Comparison of ENCODE assay signal across 16 cellular contexts in genomic region chr17:16925461-16926060, GRCh38. TPM values are rescaled to one million over a fixed set of nuclear protein-coding genes. Genes with fewer than 3 reads are reported as not detected.
A peak's percentile ranks its signal among the peaks of the same experiment; 100 is the strongest.
DNase-seq lines count a peak whose midpoint lies in the region; ATAC-seq and TF ChIP-seq lines count a peak whose summit lies in the region.
"Had no signal": no experiment of that assay in that cellular context is flagged by ENCODE, and none has a peak within 500 bp of the region (broad histone marks: within the 10 kb centered on the region; RNA-seq: fewer than 3 reads in every experiment).

No MANE protein-coding gene starts in this region.

- no peak overlapping the region for H3K4me3 Mint-ChIP-seq in IgD-negative memory B cell
- no peak overlapping the region for H3K4me3 Mint-ChIP-seq in stimulated activated memory B cell treated with anti-CD40 and anti-IgM and Interleukin-4, amounts not matched to agents 10 μg/mL and 1 μg/mL and 100 μg/mL, for 72 hours

- H2AFZ ChIP-seq in mammary epithelial cell (ENCODE audit: low read depth, low read length): no peak overlapping the region

- no peaks in the 10 kb centered on the region for H4K20me1 ChIP-seq in mammary epithelial cell (ENCODE audit: insufficient read depth, low read length)

- H3K36me3 Mint-ChIP-seq in IgD-negative memory B cell: peaks cover 2% of the 10 kb centered on the region
- peaks cover 35% of the 10 kb centered on the region for H3K36me3 Mint-ChIP-seq in stimulated activated memory B cell treated with anti-CD40 and anti-IgM and Interleukin-4, amounts not matched to agents 10 μg/mL and 1 μg/mL and 100 μg/mL, for 72 hours

- no peaks in the 10 kb centered on the region for H3K4me1 ChIP-seq in left lung
- no peaks in the 10 kb centered on the region for H3K4me1 ChIP-seq in mammary epithelial cell (ENCODE audit: insufficient read depth, low read length)
- H3K4me1 ChIP-seq: Caco-2 had no signal

- H3K36me3 ChIP-seq in left lung (no peaks in the 10 kb centered on the region), mammary epithelial cell (ENCODE audit: insufficient read depth, low read length) (no peaks in the 10 kb centered on the region)

- peak; percentile 58 for DNase-seq in activated effector memory CD4-positive, alpha-beta T cell treated with anti-CD3 and anti-CD28 coated beads, Interleukin-2, amount 50 U/mL, for 16 hours
- no peak for DNase-seq in activated effector memory CD4-positive, alpha-beta T cell treated with Interleukin-2 at 50 U/mL for 16 hours
- DNase-seq in left lung: peak; percentile 24 to 48
- no peak for DNase-seq in OCI-M1 (lab: John Stamatoyannopoulos, UW)
- DNase-seq in mammary epithelial cell: no peak
- DNase-seq: DMS53, HCEC 1CT, NCI-H1417, NCI-H1930, NCI-H510A treated with DMSO at 0.1 percent for 48 hours had no signal

- no peak for ATAC-seq in left lung
- ATAC-seq in stimulated activated memory B cell treated with anti-CD40 and anti-IgM and Interleukin-4, amounts not matched to agents 10 μg/mL and 1 μg/mL and 100 μg/mL, for 72 hours: no peak
- ATAC-seq: GM12878 had no signal

- intact Hi-C loops in left lung (cut with DNase I) (no loop called here), mammary epithelial cell (cut with micrococcal nuclease) (no loop called here)

- TF ChIP-seq CTCF in left lung (IDR thresholded peaks at IDR 0.05) (no peak), mammary epithelial cell (conservative IDR thresholded peaks at IDR 0.05 in 1 of 2, IDR thresholded peaks at IDR 0.05 in 1 of 2; ENCODE audit: extremely low read depth in 1 of 2, insufficient read depth in 1 of 2, low read depth in 1 of 2, low read length in 2 of 2) (no peak)

- H3K27me3 ChIP-seq in left lung: no peaks in the 10 kb centered on the region
- H3K27me3 ChIP-seq in mammary epithelial cell (ENCODE audit: insufficient read depth, low read length): no peaks in the 10 kb centered on the region

- H3K79me2 ChIP-seq in mammary epithelial cell (ENCODE audit: insufficient read depth, low read length): no peaks in the 10 kb centered on the region

- BruUV-seq in mammary epithelial cell (replicated peaks; lab: Mats Ljungman, UMichigan): no TSS peak

- H3K9me3 ChIP-seq in left lung (no peaks in the 10 kb centered on the region), mammary epithelial cell (replicated peaks; ENCODE audit: insufficient read depth, low read length) (no peaks in the 10 kb centered on the region)
- H3K9me3 ChIP-seq: Caco-2 had no signal

- H3K4me3 ChIP-seq in left lung (no peak overlapping the region), mammary epithelial cell (replicated peaks in 1 of 3; ENCODE audit: insufficient read depth in 1 of 3, low read depth in 2 of 3, low read length in 3 of 3) (no peak overlapping the region)
- H3K4me3 ChIP-seq: GM12878 had no signal

- H3K27ac ChIP-seq in left lung (no peak overlapping the region), mammary epithelial cell (ENCODE audit: insufficient read depth, low read depth, low read length) (no peak overlapping the region)

- H3K9ac ChIP-seq in mammary epithelial cell (ENCODE audit: insufficient read depth, low read length): no peak overlapping the region

- H3K4me2 ChIP-seq in mammary epithelial cell (ENCODE audit: insufficient read depth, low read depth, low read length): no peak overlapping the region

- 87% methylated on average over 14 of the region's 15 CpGs for WGBS in mammary epithelial cell (ENCODE audit: low coverage, missing lambda C conversion rate)

- CTCF ChIA-PET in mammary epithelial cell (lab: Charles Lee; ENCODE audit: low non-redundant PET): no interaction called here

- no peaks in the 10 kb centered on the region for H3K27me3 Mint-ChIP-seq in IgD-negative memory B cell
- H3K27me3 Mint-ChIP-seq in stimulated activated memory B cell treated with anti-CD40 and anti-IgM and Interleukin-4, amounts not matched to agents 10 μg/mL and 1 μg/mL and 100 μg/mL, for 72 hours: no peaks in the 10 kb centered on the region

- H3K27ac Mint-ChIP-seq in IgD-negative memory B cell: peak overlapping the region in 2 of 3 donors; percentile 23 to 43
- H3K27ac Mint-ChIP-seq in stimulated activated memory B cell treated with anti-CD40 and anti-IgM and Interleukin-4, amounts not matched to agents 10 μg/mL and 1 μg/mL and 100 μg/mL, for 72 hours: peak overlapping the region; percentile 44

- H3K4me1 Mint-ChIP-seq in IgD-negative memory B cell: peaks cover 1 to 8% (median 2%) of the 10 kb centered on the region in 3 donors
- H3K4me1 Mint-ChIP-seq in stimulated activated memory B cell treated with anti-CD40 and anti-IgM and Interleukin-4, amounts not matched to agents 10 μg/mL and 1 μg/mL and 100 μg/mL, for 72 hours: peaks cover 34% of the 10 kb centered on the region

- in situ Hi-C loops in mammary epithelial cell (cut with MboI; ENCODE audit: low sequenced_read_pairs in 2 of 2): no loop called here

- dilution Hi-C loops in mammary epithelial cell (cut with HindIII; ENCODE audit: low sequenced_read_pairs): no loop called here

- H3K9me3 Mint-ChIP-seq in IgD-negative memory B cell: no peaks in the 10 kb centered on the region
- H3K9me3 Mint-ChIP-seq in stimulated activated memory B cell treated with anti-CD40 and anti-IgM and Interleukin-4, amounts not matched to agents 10 μg/mL and 1 μg/mL and 100 μg/mL, for 72 hours: no peaks in the 10 kb centered on the region

RNA-seq across cellular contexts. Expression of gene TNFRSF13B, which starts 46.4 kb away (rescaled TPM):
- 224 TPM for polyA plus RNA-seq in IgD-negative memory B cell
- total RNA-seq in left lung: under 1 TPM; 0.61 to 0.79 TPM
- total RNA-seq in mammary epithelial cell: not detected
- polyA plus RNA-seq in mammary epithelial cell: not detected
- polyA minus RNA-seq in mammary epithelial cell: not detected
- total RNA-seq: A673, Caco-2, RPMI7951 had no signal

Comparison
In these comparisons a context has a peak if more than half of its experiments do, and no peak if none do; other contexts are left out.
1. DNase-seq: peak in activated effector memory CD4-positive, alpha-beta T cell treated with anti-CD3 and anti-CD28 coated beads, Interleukin-2, amount 50 U/mL, for 16 hours (single experiment) and left lung (2 of 2); none in activated effector memory CD4-positive, alpha-beta T cell treated with Interleukin-2 at 50 U/mL for 16 hours (single experiment), OCI-M1 (single experiment) and mammary epithelial cell (single experiment).